Comparison of ENCODE assay signal across 12 cellular contexts in the genomic region with DNA sequence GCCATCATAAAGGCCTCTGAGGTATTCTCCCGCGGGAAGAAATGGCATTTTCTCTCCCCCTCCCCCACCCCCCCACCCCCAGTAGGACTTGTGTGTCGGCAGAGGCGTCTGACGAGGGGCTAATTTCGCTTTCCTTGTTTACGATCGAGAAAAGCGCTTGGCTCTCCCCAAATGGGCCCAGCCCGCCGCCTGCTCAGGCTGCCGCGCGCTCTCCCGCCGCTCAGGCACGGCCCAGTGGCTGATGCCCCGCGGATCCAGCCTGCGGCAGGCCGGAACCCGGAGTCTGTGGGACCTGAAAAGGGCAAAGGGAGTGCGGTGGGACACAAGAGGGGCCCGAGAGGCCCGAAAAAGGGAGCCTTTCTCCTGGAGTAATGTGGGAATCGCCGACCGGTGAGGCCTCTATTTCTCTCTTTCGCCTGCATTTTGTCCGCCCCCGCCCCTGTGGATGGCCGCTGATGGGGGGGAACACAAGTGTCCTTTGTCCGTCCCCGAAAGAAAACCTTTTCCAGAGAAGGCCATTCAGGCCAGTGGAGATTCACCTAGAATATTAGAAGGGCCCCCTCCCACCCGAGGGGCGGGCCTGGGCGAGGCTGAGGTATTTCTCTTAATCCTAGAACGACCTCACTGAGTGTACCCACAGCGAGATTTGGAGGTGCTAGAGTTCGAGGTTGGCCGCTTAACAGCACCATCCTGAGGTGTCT. TPM values are rescaled to one million over a fixed set of nuclear protein-coding genes. Genes with fewer than 3 reads are reported as not detected.
A peak's percentile ranks its signal among the peaks of the same experiment; 100 is the strongest.
DNase-seq lines count a peak whose midpoint lies in the region; ATAC-seq, FAIRE-seq and TF ChIP-seq lines count a peak whose summit lies in the region.
"Had no signal": no experiment of that assay in that cellular context is flagged by ENCODE, and none has a peak within 500 bp of the region (broad histone marks: within the 10 kb centered on the region; RNA-seq: fewer than 3 reads in every experiment).

No MANE protein-coding gene starts in this region.

- no peaks in the 10 kb centered on the region for H3K36me3 ChIP-seq in OCI-LY3 (replicated peaks; ENCODE audit: low read depth, low read length)

- peak overlapping the region; percentile 93 for H3K4me2 ChIP-seq in OCI-LY3 (ENCODE audit: low read length)

- CTCF ChIA-PET in CD4-positive, alpha-beta T cell (lab: Charles Lee): no interaction called here

- no peak for TF ChIP-seq CTCF in CD4-positive, alpha-beta T cell (IDR thresholded peaks at IDR 0.05)
- no peak for TF ChIP-seq CTCF in OCI-LY3 (IDR thresholded peaks at IDR 0.05; ENCODE audit: low read depth, low read length)

- no peaks in the 10 kb centered on the region for H4K20me1 ChIP-seq in OCI-LY3 (ENCODE audit: insufficient read depth, low read length)

- H2AFZ ChIP-seq in OCI-LY3 (ENCODE audit: low read depth, low read length): no peak overlapping the region

- no peaks in the 10 kb centered on the region for H3K9me3 Mint-ChIP-seq in CD4-positive, alpha-beta T cell

- H3K4me3 ChIP-seq in OCI-LY3 (ENCODE audit: low read length): peak overlapping the region; percentile 79; the same call in 1 of the 2 replicates
- H3K4me3 ChIP-seq in skeletal muscle cell (ENCODE audit: low read depth, low read length): peak overlapping the region; percentile 78

- peaks cover 88% of the 10 kb centered on the region for H3K27me3 ChIP-seq in CD4-positive, alpha-beta T cell (ENCODE audit: control insufficient read depth, insufficient read depth, low read length)
- H3K27me3 ChIP-seq in OCI-LY3 (ENCODE audit: low read depth, low read length): 0 out of 2 replicates have a peak, but pooled peaks cover 7% of the 10 kb centered on the region

- no peak for FAIRE-seq in GM12891 (lab: Jason Lieb, UNC)
- FAIRE-seq: HTR-8/SVneo had no signal

- TF ChIP-seq POLR2A in GM12891 (IDR thresholded peaks at IDR 0.05; ENCODE audit: low read depth, low read length): no peak

- H3K79me2 ChIP-seq in OCI-LY3 (ENCODE audit: low read length): no peaks in the 10 kb centered on the region

- no peak for ATAC-seq in CD4-positive, alpha-beta T cell (ENCODE audit: poor library complexity)
- ATAC-seq: left colon had no signal

- POLR2A ChIA-PET in CD4-positive, alpha-beta T cell (lab: Charles Lee): no interaction called here

- H3K9ac ChIP-seq in OCI-LY3 (ENCODE audit: low read length): no peak overlapping the region

- H3K27ac ChIP-seq in CD4-positive, alpha-beta T cell (ENCODE audit: low read depth, low read length): no peak overlapping the region
- H3K27ac ChIP-seq in OCI-LY3 (ENCODE audit: low read length): no peak overlapping the region

- no peaks in the 10 kb centered on the region for H3K36me3 Mint-ChIP-seq in CD4-positive, alpha-beta T cell (ENCODE audit: low read depth)

- no peaks in the 10 kb centered on the region for H3K9me3 ChIP-seq in CD4-positive, alpha-beta T cell (ENCODE audit: control insufficient read depth, low read length)
- H3K9me3 ChIP-seq in OCI-LY3 (ENCODE audit: insufficient read depth, low read length): no peaks in the 10 kb centered on the region

- no peak overlapping the region for H3K27ac Mint-ChIP-seq in CD4-positive, alpha-beta T cell

- peaks cover 44% of the 10 kb centered on the region for H3K4me1 ChIP-seq in OCI-LY3 (ENCODE audit: low read length)

- no peak for DNase-seq in CD4-positive, alpha-beta T cell
- DNase-seq in glomerular visceral epithelial cell (ENCODE audit: extremely low spot score) (peak; percentile 37), skeletal muscle cell (ENCODE audit: low read depth) (no peak), DMS79 treated with DMSO at 0.1 percent for 48 hours (lab: John Stamatoyannopoulos, UW) (no peak), NCI-H526 (lab: John Stamatoyannopoulos, UW) (no peak), NCI-H510A treated with DMSO at 0.1 percent for 48 hours (lab: John Stamatoyannopoulos, UW) (no peak), GM12891 (ENCODE audit: insufficient read length, low spot score) (no peak)
- DNase-seq: anterior cingulate cortex, left colon had no signal

- intact Hi-C loops in CD4-positive, alpha-beta T cell (cut with DNase I, micrococcal nuclease): no loop called here

- peaks cover 93% of the 10 kb centered on the region for H3K27me3 Mint-ChIP-seq in CD4-positive, alpha-beta T cell

- H3K4me1 Mint-ChIP-seq in CD4-positive, alpha-beta T cell (ENCODE audit: low read depth): peaks cover 19% of the 10 kb centered on the region

- H3K4me3 Mint-ChIP-seq in CD4-positive, alpha-beta T cell: peak overlapping the region; percentile 77

TF ChIP-seq in GM12891, 5 proteins besides CTCF, POLR2A, EP300 and RAD21:
- TF ChIP-seq SPI1 (IDR thresholded peaks at IDR 0.05; ENCODE audit: low read depth, low read length) (no peak), POU2F2 (IDR thresholded peaks at IDR 0.05; ENCODE audit: low read depth, low read length) (no peak), PAX5 (IDR thresholded peaks at IDR 0.05; ENCODE audit: insufficient read depth, low read length, severe bottlenecking) (no peak), TAF1 (IDR thresholded peaks at IDR 0.05; ENCODE audit: low read depth, low read length) (no peak), POLR2AphosphoS5 (IDR thresholded peaks at IDR 0.05; ENCODE audit: low read depth, low read length) (no peak)

RNA-seq across cellular contexts. Expression of a gene that starts 9.0 kb away (rescaled TPM):
- not detected for total RNA-seq in CD4-positive, alpha-beta T cell
- polyA plus RNA-seq in GM12891 (2012; ENCODE audit: low read depth, missing spikeins): 0.14 TPM
- total RNA-seq: left colon had no signal

RNA-seq across cellular contexts. Expression of a gene that starts 10.5 kb away (rescaled TPM):
- not detected for total RNA-seq in CD4-positive, alpha-beta T cell
- not detected for polyA plus RNA-seq in GM12891 (2012; ENCODE audit: low read depth, missing spikeins)
- total RNA-seq: left colon, progenitor cell of endocrine pancreas had no signal

RNA-seq across cellular contexts. Expression of a gene that starts 13.6 kb away (rescaled TPM):
- not detected for total RNA-seq in CD4-positive, alpha-beta T cell
- polyA plus RNA-seq in GM12891 (2012; ENCODE audit: low read depth, missing spikeins): not detected
- total RNA-seq: left colon had no signal

RNA-seq across cellular contexts. Expression of a gene that starts 19.3 kb away (rescaled TPM):
- total RNA-seq in CD4-positive, alpha-beta T cell: not detected
- polyA plus RNA-seq in GM12891 (2012; ENCODE audit: low read depth, missing spikeins): 0.06 TPM
- total RNA-seq: left colon, progenitor cell of endocrine pancreas had no signal

RNA-seq across cellular contexts. Expression of a gene that starts 34.3 kb away (rescaled TPM):
- not detected for total RNA-seq in CD4-positive, alpha-beta T cell
- polyA plus RNA-seq in GM12891 (2012; ENCODE audit: low read depth, missing spikeins): not detected
- total RNA-seq: left colon, progenitor cell of endocrine pancreas had no signal
